ENCODE assay signal across 8 cellular contexts in the genomic region with DNA sequence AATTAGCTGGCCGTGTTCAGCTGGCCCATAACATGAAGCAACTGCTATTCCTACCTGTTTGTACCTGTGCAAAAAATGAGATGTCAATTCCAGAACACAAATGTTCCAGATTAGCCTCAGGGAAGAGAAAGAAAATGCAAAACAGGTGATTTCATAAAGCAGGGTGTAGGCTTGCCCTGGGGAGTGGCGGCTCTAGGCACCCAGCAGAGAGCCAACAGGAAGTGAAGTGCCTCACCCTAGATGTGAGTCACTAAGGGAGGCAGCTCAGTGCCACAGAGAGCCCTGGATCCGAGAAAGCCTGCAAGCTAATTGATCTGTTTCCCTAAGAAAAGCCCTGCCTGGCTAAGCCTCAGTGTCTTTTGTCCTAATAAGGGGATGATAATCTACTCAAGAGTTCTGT.
DNase-seq lines count a peak whose midpoint lies in the region; ATAC-seq and TF ChIP-seq lines count a peak whose summit lies in the region.

No MANE protein-coding gene starts in this region.

- POLR2A ChIA-PET in SK-N-SH (lab: Yijun Ruan, JAX): no interaction called here

- H3K79me2 ChIP-seq in SK-N-SH (ENCODE audit: insufficient read depth): peaks cover 5% of the 10 kb centered on the region; the same call in 1 of the 2 replicates

- H3F3A ChIP-seq in SK-N-SH (replicated peaks; ENCODE audit: insufficient read depth): no peaks in the 10 kb centered on the region

- H3K4me1 ChIP-seq in SK-N-SH (ENCODE audit: control insufficient read depth in 1 of 2, insufficient read depth in 2 of 2, low read depth in 1 of 2, low read length in 1 of 2) (peaks cover 0 to 4% of the 10 kb centered on the region in 2 experiments; a peak in 1 of 4 replicates), stomach (peaks cover 0 to 40% (median 11%) of the 10 kb centered on the region in 4 donors)

- DNase-seq in stimulated activated CD4-positive, alpha-beta T cell treated with anti-CD3 and anti-CD28 coated beads, Interleukin-2, amount 100 ng/mL, for 24 hours: peak; percentile 5 to 19
- DNase-seq in stimulated activated CD4-positive, alpha-beta T cell treated with anti-CD3 and anti-CD28 coated beads, Interleukin-12 subunit alpha, Interleukin-12 subunit beta, amount 100 ng/mL, for 4 hours: no peak
- no peak for DNase-seq in SK-N-SH
- DNase-seq in fibroblast of peridontal ligament (ENCODE audit: extremely low read depth): peak; percentile 40
- peak; percentile 81 for DNase-seq in stomach
- DNase-seq in retina: no peak
- no peak for DNase-seq in NCI-H1436 treated with DMSO at 0.1 percent for 48 hours (lab: John Stamatoyannopoulos, UW)

- H3K4me2 ChIP-seq in SK-N-SH: no peak overlapping the region

- TF ChIP-seq RAD21 in SK-N-SH (IDR thresholded peaks at IDR 0.05; ENCODE audit: low read length): no peak

- no peaks in the 10 kb centered on the region for H3K27me3 ChIP-seq in SK-N-SH (ENCODE audit: insufficient read depth)
- no peaks in the 10 kb centered on the region for H3K27me3 ChIP-seq in stomach

- H3K9me3 ChIP-seq in SK-N-SH (no peaks in the 10 kb centered on the region), stomach (no peaks in the 10 kb centered on the region)

- H4K20me1 ChIP-seq in SK-N-SH (ENCODE audit: insufficient read depth): no peaks in the 10 kb centered on the region

- 30% methylated on average over 3 of the region's 3 CpGs for WGBS in SK-N-SH (ENCODE audit: low lambda C conversion rate)
- WGBS in stomach, 5 donors: 24 to 51% (median 30%) methylated on average over 3 of the region's 3 CpGs

- ATAC-seq in HG03280 (IDR thresholded peaks at IDR 0.05; ENCODE audit: unreplicated experiment): peak; percentile 69

- no peak overlapping the region for H3K9ac ChIP-seq in SK-N-SH

- no peak overlapping the region for H2AFZ ChIP-seq in SK-N-SH (ENCODE audit: low read depth)

- TF ChIP-seq CTCF in SK-N-SH (IDR thresholded peaks at IDR 0.05) (no peak), stomach (IDR thresholded peaks at IDR 0.05) (no peak)

- H3K27ac ChIP-seq in SK-N-SH (ENCODE audit: low read depth in 2 of 2, low read length in 1 of 2) (no peak overlapping the region), stomach (peak overlapping the region; percentile 68 to 89 (median 82))

- H3K4me3 ChIP-seq in SK-N-SH (ENCODE audit: low read depth in 2 of 2, low read length in 1 of 2) (no peak overlapping the region), stomach (no peak overlapping the region)

- intact Hi-C loops in stomach (cut with DNase I; ENCODE audit: low total_unique reads): no loop called here

- TF ChIP-seq EP300 in SK-N-SH (IDR thresholded peaks at IDR 0.05; ENCODE audit: borderline replicate concordance in 1 of 2, low read depth in 1 of 2, low read length in 1 of 2) (no peak), stomach (IDR thresholded peaks at IDR 0.05) (no peak)

- H3K36me3 ChIP-seq in SK-N-SH (replicated peaks in 1 of 2; ENCODE audit: control insufficient read depth in 1 of 2, insufficient read depth in 2 of 2, low read length in 1 of 2) (peaks cover 0 to 4% of the 10 kb centered on the region in 2 experiments), stomach (peaks cover 0 to 21% (median 9%) of the 10 kb centered on the region in 4 donors)

- no peak for TF ChIP-seq POLR2A in stomach (IDR thresholded peaks at IDR 0.05)

- H3K9me2 ChIP-seq in SK-N-SH: no peaks in the 10 kb centered on the region

- CTCF ChIA-PET in SK-N-SH (lab: Yijun Ruan, JAX): interaction anchor here (1.1 to 3.2 kb wide), 3 partner anchors 19 to 106 kb away, joined by 3 to 12 read pairs (median 4); no protein-coding TSS in a partner anchor

TF ChIP-seq in SK-N-SH, 30 proteins besides CTCF, POLR2A, EP300 and RAD21:
- TF ChIP-seq FOSL2 (IDR thresholded peaks at IDR 0.05; ENCODE audit: borderline replicate concordance, low read depth) (peak; percentile 70; the same call in 1 of the 2 replicates), FOXJ3 (CRISPR knock-in tag; IDR thresholded peaks at IDR 0.05) (no peak), JUND (IDR thresholded peaks at IDR 0.05) (peak; percentile 28; the same call in 1 of the 2 replicates), TCF12 (IDR thresholded peaks at IDR 0.05) (peak; percentile 66), POLR2AphosphoS5 (IDR thresholded peaks at IDR 0.05; ENCODE audit: low read depth, low read length) (no peak)

Comparison
In these comparisons a context has a peak if more than half of its experiments do, and no peak if none do; other contexts are left out.
1. DNase-seq: peak in stimulated activated CD4-positive, alpha-beta T cell treated with anti-CD3 and anti-CD28 coated beads, Interleukin-2, amount 100 ng/mL, for 24 hours (2 of 2), fibroblast of peridontal ligament (single experiment) and stomach (single experiment); none in stimulated activated CD4-positive, alpha-beta T cell treated with anti-CD3 and anti-CD28 coated beads, Interleukin-12 subunit alpha, Interleukin-12 subunit beta, amount 100 ng/mL, for 4 hours (single experiment), SK-N-SH (single experiment), retina (single experiment) and NCI-H1436 treated with DMSO at 0.1 percent for 48 hours (single experiment).
2. H3K27ac ChIP-seq: peak in stomach (5 of 5); none in SK-N-SH (0 of 2).